In the genomic region with DNA sequence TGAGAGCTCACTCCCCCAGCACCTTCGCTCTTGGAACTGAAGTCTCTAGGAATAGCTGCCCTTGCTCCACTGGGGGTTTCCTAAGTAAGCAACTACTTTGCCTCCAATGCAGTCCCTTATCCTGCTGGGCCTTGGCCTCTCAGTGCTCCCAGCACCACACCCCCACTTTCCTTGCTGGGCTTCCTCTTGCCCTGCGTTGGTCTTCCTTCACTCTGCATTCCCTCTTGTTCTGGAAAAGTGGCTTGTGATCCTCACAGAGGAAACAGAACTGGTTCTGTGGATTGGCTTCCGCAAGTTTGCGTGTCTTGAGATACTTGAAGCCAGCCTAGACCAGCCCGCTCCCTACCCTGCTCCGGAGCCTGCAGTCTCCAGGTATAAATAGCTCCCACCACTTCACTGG, we compare ENCODE assay signal across 15 cellular contexts. TPM values are rescaled to one million over a fixed set of nuclear protein-coding genes. Genes with fewer than 3 reads are reported as not detected.
DNase-seq lines count a peak whose midpoint lies in the region; ATAC-seq and TF ChIP-seq lines count a peak whose summit lies in the region.
"Had no signal": no experiment of that assay in that cellular context is flagged by ENCODE, and none has a peak within 500 bp of the region (broad histone marks: within the 10 kb centered on the region; RNA-seq: fewer than 3 reads in every experiment).

No MANE protein-coding gene starts in this region.

- no peak overlapping the region for H2AFZ ChIP-seq in GM23338

- no peak for TF ChIP-seq EP300 in suprapubic skin (IDR thresholded peaks at IDR 0.05)

- H3K4me3 ChIP-seq in GM23338 (no peak overlapping the region), Peyer's patch (no peak overlapping the region), iPS-15b (ENCODE audit: low read depth, low read length) (peak overlapping the region; percentile 39), spleen (peak overlapping the region in 2 of 8 donors; percentile 5 to 77), suprapubic skin (no peak overlapping the region)
- H3K4me3 ChIP-seq: BLaER1 treated with 17β-estradiol and CSF1 and Interleukin-3, amounts not matched to agents 10 nM and 100 nM had no signal

- H3K36me3 ChIP-seq in GM23338 (ENCODE audit: insufficient read depth): no peaks in the 10 kb centered on the region
- no peaks in the 10 kb centered on the region for H3K36me3 ChIP-seq in Peyer's patch
- H3K36me3 ChIP-seq in iPS-15b (ENCODE audit: control insufficient read depth, insufficient read depth, low read length): no peaks in the 10 kb centered on the region
- H3K36me3 ChIP-seq in spleen: peaks cover 0 to 18% (median 0%) of the 10 kb centered on the region in 6 donors
- H3K36me3 ChIP-seq in suprapubic skin: no peaks in the 10 kb centered on the region
- H3K36me3 ChIP-seq: BLaER1 treated with 17β-estradiol and CSF1 and Interleukin-3, amounts not matched to agents 10 nM and 100 nM had no signal

- DNase-seq in GM23338 (ENCODE audit: low spot score): peak; percentile 41
- DNase-seq in Peyer's patch: no peak
- DNase-seq in spleen: no peak
- DNase-seq in suprapubic skin (ENCODE audit: low spot score in 2 of 2): no peak
- DNase-seq in glomerular visceral epithelial cell (ENCODE audit: extremely low spot score): no peak
- DNase-seq in SIG-M5 (lab: John Stamatoyannopoulos, UW): no peak
- DNase-seq in RKO (ENCODE audit: low spot score): no peak
- DNase-seq: ACHN; Calu3; CD4-positive, CD25-positive, alpha-beta regulatory T cell; DMS79; GOT3 had no signal

- no peaks in the 10 kb centered on the region; the same call in 2 of the 3 replicates for H3K36me3 Mint-ChIP-seq in GM23338 (ENCODE audit: low read depth)
- H3K36me3 Mint-ChIP-seq: CD4-positive, CD25-positive, alpha-beta regulatory T cell had no signal

- WGBS in spleen, 5 donors: 70 to 84% (median 73%) methylated on average over 6 of the region's 6 CpGs
- WGBS in suprapubic skin: 70% methylated on average over 6 of the region's 6 CpGs

- no peaks in the 10 kb centered on the region for H3K9me3 ChIP-seq in Peyer's patch
- H3K9me3 ChIP-seq in iPS-15b (ENCODE audit: control insufficient read depth, insufficient read depth, low read length): no peaks in the 10 kb centered on the region
- no peaks in the 10 kb centered on the region for H3K9me3 ChIP-seq in spleen
- H3K9me3 ChIP-seq in suprapubic skin: no peaks in the 10 kb centered on the region

- H3K9me2 ChIP-seq in GM23338 (ENCODE audit: insufficient read depth): no peaks in the 10 kb centered on the region

- peaks cover 97% of the 10 kb centered on the region for H3K27me3 Mint-ChIP-seq in GM23338 (ENCODE audit: insufficient read depth, low read depth, poor library complexity)

- H3K9me3 Mint-ChIP-seq in GM23338: no peaks in the 10 kb centered on the region; the same call in 2 of the 3 replicates

- H3K4me1 ChIP-seq in GM23338 (ENCODE audit: insufficient read depth) (peaks cover 41% of the 10 kb centered on the region), Peyer's patch (peaks cover 0 to 41% (median 5%) of the 10 kb centered on the region in 4 donors), iPS-15b (ENCODE audit: control insufficient read depth, insufficient read depth, low read length) (peaks cover 14% of the 10 kb centered on the region), spleen (peaks cover 17 to 76% (median 58%) of the 10 kb centered on the region in 6 donors), suprapubic skin (peaks cover 46% of the 10 kb centered on the region)

- TF ChIP-seq CTCF in GM23338 (conservative IDR thresholded peaks at IDR 0.05; ENCODE audit: low read depth in 2 of 2) (no peak), Peyer's patch (IDR thresholded peaks at IDR 0.05) (no peak), spleen (IDR thresholded peaks at IDR 0.05 in 8 of 11, conservative IDR thresholded peaks at IDR 0.05 in 3 of 11) (no peak), suprapubic skin (IDR thresholded peaks at IDR 0.05) (no peak)

- no peak overlapping the region for H3K9ac ChIP-seq in iPS-15b (ENCODE audit: low read depth, low read length)
- H3K9ac ChIP-seq: BLaER1 treated with 17β-estradiol and CSF1 and Interleukin-3, amounts not matched to agents 10 nM and 100 nM had no signal

- H3K27ac ChIP-seq in GM23338 (ENCODE audit: low read depth) (no peak overlapping the region), Peyer's patch (peak overlapping the region in 3 of 4 donors; percentile 31 to 92 (median 71)), spleen (peak overlapping the region; percentile 40 to 95 (median 84)), suprapubic skin (no peak overlapping the region)
- H3K27ac ChIP-seq: BLaER1 treated with 17β-estradiol and CSF1 and Interleukin-3, amounts not matched to agents 10 nM and 100 nM had no signal

- TF ChIP-seq POLR2A in Peyer's patch (IDR thresholded peaks at IDR 0.05): no peak
- no peak for TF ChIP-seq POLR2A in spleen (IDR thresholded peaks at IDR 0.05)
- TF ChIP-seq POLR2A in suprapubic skin (IDR thresholded peaks at IDR 0.05): no peak

- H3K27ac Mint-ChIP-seq in GM23338: no peak overlapping the region
- H3K27ac Mint-ChIP-seq: CD4-positive, CD25-positive, alpha-beta regulatory T cell had no signal

- H3K4me2 ChIP-seq in GM23338: peak overlapping the region; percentile 60; the same call in 1 of the 2 replicates
- H3K4me2 ChIP-seq: BLaER1 treated with 17β-estradiol and CSF1 and Interleukin-3, amounts not matched to agents 10 nM and 100 nM had no signal

- peaks cover 24% of the 10 kb centered on the region for H4K20me1 ChIP-seq in GM23338 (replicated peaks; ENCODE audit: insufficient read depth)

- H3K4me3 Mint-ChIP-seq in GM23338: no peak overlapping the region; the same call in 2 of the 3 replicates

- intact Hi-C loops in spleen (cut with DNase I; ENCODE audit: low total_unique reads): loop anchor here (10.0 kb wide), 1 partner anchor 104 kb away; a partner anchor contains a TSS

- H3K27me3 ChIP-seq in GM23338 (ENCODE audit: insufficient read depth): peaks cover 100% of the 10 kb centered on the region
- peaks cover 0 to 33% of the 10 kb centered on the region in 2 donors for H3K27me3 ChIP-seq in Peyer's patch
- peaks cover 97% of the 10 kb centered on the region for H3K27me3 ChIP-seq in iPS-15b (ENCODE audit: control insufficient read depth, insufficient read depth, low read length)
- H3K27me3 ChIP-seq in spleen (replicated peaks in 1 of 7): peaks cover 0 to 93% (median 56%) of the 10 kb centered on the region in 7 donors
- peaks cover 100% of the 10 kb centered on the region for H3K27me3 ChIP-seq in suprapubic skin

- H3F3A ChIP-seq in GM23338 (replicated peaks; ENCODE audit: low read depth): peaks cover 29% of the 10 kb centered on the region

- peaks cover 50% of the 10 kb centered on the region for H3K4me1 Mint-ChIP-seq in GM23338

- H3K79me2 ChIP-seq in GM23338 (replicated peaks; ENCODE audit: insufficient read depth): no peaks in the 10 kb centered on the region

- no peak for ATAC-seq in GM23338

TF ChIP-seq in GM23338, 12 proteins besides CTCF, POLR2A, EP300 and RAD21:
- TF ChIP-seq EZH2 (IDR thresholded peaks at IDR 0.05; ENCODE audit: low read depth, unreplicated experiment) (peak; percentile 35), ZNF114 (CRISPR knock-in tag; IDR thresholded peaks at IDR 0.05) (no peak)

RNA-seq across cellular contexts. Expression of a gene that starts 6.4 kb away (rescaled TPM):
- not detected in 2 replicates for total RNA-seq in GM23338 (2014; rRNA removed; shearing (Covaris generic))
- polyA plus RNA-seq in GM23338 (2016; fragmentation: Nextera tagmentation; extraction: Ambion mirVana) (not detected in 2 replicates), spleen (10 to 100 TPM; 10.8 to 29.3 (median 11.4) TPM)
- total RNA-seq in Peyer's patch (10 to 100 TPM in 2 of 4 donors, 1 to 10 TPM in 2; 4.9 to 19.0 (median 8.7) TPM), spleen (10 to 100 TPM; 27.4 to 69.1 (median 38.7) TPM), suprapubic skin (not detected)
- total RNA-seq: Calu3; CD4-positive, CD25-positive, alpha-beta regulatory T cell; HT1080 had no signal
- polyA plus RNA-seq: CD4-positive, CD25-positive, alpha-beta regulatory T cell had no signal

Comparison
In these comparisons a context has a peak if more than half of its experiments do, and no peak if none do; other contexts are left out.
1. H3K27ac ChIP-seq: peak in Peyer's patch (3 of 4) and spleen (8 of 8); none in GM23338 (single experiment) and suprapubic skin (single experiment).